ENCODE assay signal across 8 cellular contexts in genomic region chr17:27578718-27579085, GRCh38. TPM values are rescaled to one million over a fixed set of nuclear protein-coding genes. Genes with fewer than 3 reads are reported as not detected.
DNase-seq lines count a peak whose midpoint lies in the region; ATAC-seq, FAIRE-seq and TF ChIP-seq lines count a peak whose summit lies in the region.

No MANE protein-coding gene starts in this region.

- H3K4me3 ChIP-seq in H7 (ENCODE audit: insufficient read depth, low read depth, low read length) (no peak overlapping the region), RWPE2 (ENCODE audit: severe bottlenecking) (no peak overlapping the region), fibroblast of villous mesenchyme (ENCODE audit: low read depth, low read length) (no peak overlapping the region)

- H3K36me3 ChIP-seq in H7 (replicated peaks; ENCODE audit: control insufficient read depth, insufficient read depth, low read length), result peaks cover 2% of the 10 kb centered on the region; the same call in 1 of the 2 replicates
- H3K36me3 ChIP-seq in RWPE2 (ENCODE audit: low read depth), result no peaks in the 10 kb centered on the region

- TF ChIP-seq CTCF in RWPE2 (IDR thresholded peaks at IDR 0.05; ENCODE audit: poor library complexity, severe bottlenecking), result peak; percentile 6
- no peak for TF ChIP-seq CTCF in fibroblast of villous mesenchyme (IDR thresholded peaks at IDR 0.05; ENCODE audit: insufficient read depth, low read depth, low read length)

- peak; percentile 88 for FAIRE-seq in GM18507 (lab: Jason Lieb, UNC)

- peaks cover 4% of the 10 kb centered on the region for H3K4me1 ChIP-seq in RWPE2 (ENCODE audit: insufficient read depth, poor library complexity, severe bottlenecking)

- no peaks in the 10 kb centered on the region for H3K9me3 ChIP-seq in RWPE2 (ENCODE audit: severe bottlenecking)

- DNase-seq in GM18507 (ENCODE audit: extremely low spot score, insufficient read length, low read depth) (peak; percentile 58), H7 (peak; percentile 52), RWPE2 (ENCODE audit: low spot score) (no peak), fibroblast of villous mesenchyme (ENCODE audit: low read depth) (peak; percentile 62), substantia nigra (lab: John Stamatoyannopoulos, UW) (no peak), NCI-H82 treated with DMSO at 0.1 percent for 48 hours (lab: John Stamatoyannopoulos, UW; ENCODE audit: unreplicated experiment) (no peak), NCI-H2227 treated with DMSO at 0.1 percent for 48 hours (lab: John Stamatoyannopoulos, UW) (no peak), SIG-M5 treated with dmso at 0.1 percent for 504 hours (lab: John Stamatoyannopoulos, UW; ENCODE audit: unreplicated experiment) (no peak)

- no peak overlapping the region for H3K27ac ChIP-seq in RWPE2 (ENCODE audit: poor library complexity, severe bottlenecking)
- H3K27ac ChIP-seq in substantia nigra (ENCODE audit: low read depth, low read length, poor library complexity, severe bottlenecking), result no peak overlapping the region

- ATAC-seq in RWPE2 (ENCODE audit: low read depth), result peak; percentile 61

- no peaks in the 10 kb centered on the region for H3K27me3 ChIP-seq in H7 (ENCODE audit: control insufficient read depth, insufficient read depth, low read length)
- H3K27me3 ChIP-seq in RWPE2 (ENCODE audit: insufficient read depth, poor library complexity, severe bottlenecking), result no peaks in the 10 kb centered on the region

RNA-seq across cellular contexts. Expression of gene LGALS9, which starts 52.3 kb away (rescaled TPM):
- total RNA-seq in H7 (2014; rRNA removed; shearing (Covaris generic)), result 0.31 and 0.63 TPM in 2 replicates
- total RNA-seq in fibroblast of villous mesenchyme, result 1.7 and 2.3 TPM in 2 replicates

Comparison
In these comparisons a context has a peak if more than half of its experiments do, and no peak if none do; other contexts are left out.
1. DNase-seq: peak in GM18507 (single experiment), H7 (single experiment) and fibroblast of villous mesenchyme (single experiment); none in RWPE2 (single experiment), substantia nigra (0 of 49), NCI-H82 treated with DMSO at 0.1 percent for 48 hours (single experiment), NCI-H2227 treated with DMSO at 0.1 percent for 48 hours (single experiment) and SIG-M5 treated with dmso at 0.1 percent for 504 hours (single experiment).